In the genomic region with DNA sequence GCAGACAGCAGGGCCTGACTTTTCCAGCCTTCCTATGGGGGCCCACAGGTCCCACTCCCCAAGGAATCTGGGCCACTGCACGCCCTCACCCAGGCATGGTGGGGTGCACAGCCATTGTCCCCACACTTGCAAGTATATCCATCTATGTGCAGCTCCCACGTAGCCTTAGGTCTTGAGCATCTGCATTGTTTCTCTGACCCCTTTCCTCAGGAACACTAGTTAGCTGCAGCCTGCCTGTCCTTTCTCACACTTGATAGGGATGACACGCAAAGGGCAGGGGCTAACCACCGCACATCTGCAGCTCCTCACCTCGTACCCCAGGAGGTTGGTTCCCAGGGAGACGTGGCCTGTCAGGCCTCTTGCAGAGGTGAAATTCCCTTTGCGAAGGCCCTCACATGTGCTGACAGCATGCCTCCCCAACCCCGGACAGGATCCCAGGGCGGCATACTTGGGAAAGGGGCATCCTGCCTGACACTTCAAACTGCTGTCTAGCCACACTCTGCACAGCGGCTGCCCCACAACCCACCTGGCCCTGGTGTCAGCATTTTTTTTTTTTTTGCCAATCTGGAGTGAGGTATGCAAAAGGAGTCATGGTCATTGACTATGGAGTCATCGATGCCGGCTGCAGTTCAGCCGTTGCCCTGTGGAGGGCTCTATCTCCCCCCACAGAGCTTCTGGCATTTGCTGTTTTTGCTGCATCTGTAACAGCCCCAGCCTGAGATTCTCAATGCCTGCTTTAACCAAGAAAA, we compare ENCODE assay signal across 8 cellular contexts. TPM values are rescaled to one million over a fixed set of nuclear protein-coding genes. Genes with fewer than 3 reads are reported as not detected.
A peak's percentile ranks its signal among the peaks of the same experiment; 100 is the strongest.
DNase-seq lines count a peak whose midpoint lies in the region; ATAC-seq, FAIRE-seq and TF ChIP-seq lines count a peak whose summit lies in the region.

No MANE protein-coding gene starts in this region.

- peaks cover 13% of the 10 kb centered on the region for H3K27me3 Mint-ChIP-seq in WTC11 (ENCODE audit: low read depth)

- TF ChIP-seq POLR2A in GM12892 (IDR thresholded peaks at IDR 0.05; ENCODE audit: low read depth, low read length) (peak; percentile 42; the same call in 1 of the 2 replicates), endothelial cell of umbilical vein (IDR thresholded peaks at IDR 0.05; ENCODE audit: low read depth, low read length) (no peak)

- peaks cover 10% of the 10 kb centered on the region; the same call in 1 of the 2 replicates for H3K27me3 ChIP-seq in MG63
- peaks cover 0 to 7% of the 10 kb centered on the region in 2 experiments for H3K27me3 ChIP-seq in endothelial cell of umbilical vein (ENCODE audit: control insufficient read depth in 2 of 2, insufficient read depth in 2 of 2, low read length in 2 of 2)

- no peak for FAIRE-seq in GM12892 (lab: Jason Lieb, UNC)
- peak; percentile 79 for FAIRE-seq in endothelial cell of umbilical vein (lab: Jason Lieb, UNC)
- FAIRE-seq in urothelium cell line (lab: Jason Lieb, UNC): no peak

- TF ChIP-seq CTCF in WTC11 (IDR thresholded peaks at IDR 0.05): peak; percentile 68
- TF ChIP-seq CTCF in endothelial cell of umbilical vein (IDR thresholded peaks at IDR 0.05; ENCODE audit: extremely low read depth in 1 of 2, insufficient read depth in 1 of 2, low read depth in 1 of 2, low read length in 2 of 2): peak; percentile 61 to 81

- peak overlapping the region; percentile 83 for H3K27ac Mint-ChIP-seq in WTC11

- no peaks in the 10 kb centered on the region for H3K9me1 ChIP-seq in endothelial cell of umbilical vein (replicated peaks; ENCODE audit: control insufficient read depth, extremely low read depth, insufficient read depth, low read length)

- CTCF ChIA-PET in WTC11 (lab: Charles Lee): interaction anchor here (0.5 to 1.8 kb wide), 22 partner anchors 8 to 401 kb away, joined by 3 to 20 read pairs (median 3); a partner anchor contains a TSS
- CTCF ChIA-PET in endothelial cell of umbilical vein (lab: Charles Lee): interaction anchor here (0.7 to 2.2 kb wide), 7 partner anchors 9 to 224 kb away, joined by 3 to 13 read pairs (median 4); a partner anchor contains a TSS

- POLR2A ChIA-PET in WTC11 (lab: Charles Lee) (interaction anchor here (0.5 to 0.6 kb wide), 2 partner anchors 1091 to 1828 kb away, joined by 3 to 5 read pairs; no protein-coding TSS in a partner anchor), endothelial cell of umbilical vein (lab: Charles Lee) (interaction anchor here (0.7 kb wide), 1 partner anchor 357 kb away, joined by 4 read pairs; no protein-coding TSS in a partner anchor)

- H3K4me3 ChIP-seq in MG63 (no peak overlapping the region), endothelial cell of umbilical vein (replicated peaks in 1 of 3; ENCODE audit: insufficient read depth in 1 of 3, low read depth in 1 of 3, low read length in 3 of 3) (no peak overlapping the region)

- BruUV-seq in endothelial cell of umbilical vein (replicated peaks; lab: Mats Ljungman, UMichigan): no TSS peak

- H2AFZ ChIP-seq in endothelial cell of umbilical vein (ENCODE audit: low read depth, low read length): no peak overlapping the region

- H3K36me3 Mint-ChIP-seq in WTC11: peaks cover 7% of the 10 kb centered on the region; the same call in 1 of the 2 replicates

- H3K9me3 ChIP-seq in MG63: peaks cover 6% of the 10 kb centered on the region
- no peaks in the 10 kb centered on the region for H3K9me3 ChIP-seq in endothelial cell of umbilical vein (replicated peaks; ENCODE audit: control insufficient read depth, insufficient read depth, low read length)

- peak overlapping the region; percentile 90 for H3K4me3 Mint-ChIP-seq in WTC11

- H3K36me3 ChIP-seq in MG63 (peaks cover 35% of the 10 kb centered on the region), endothelial cell of umbilical vein (ENCODE audit: control insufficient read depth in 2 of 2, extremely low read depth in 1 of 2, insufficient read depth in 2 of 2, low read length in 2 of 2) (peaks cover 0 to 21% of the 10 kb centered on the region in 2 experiments)

- no peaks in the 10 kb centered on the region for H4K20me1 ChIP-seq in endothelial cell of umbilical vein (replicated peaks; ENCODE audit: control insufficient read depth, extremely low read depth, insufficient read depth, low read length)

- H3K4me1 Mint-ChIP-seq in WTC11: peaks cover 34% of the 10 kb centered on the region

- no peak overlapping the region for H3K4me2 ChIP-seq in endothelial cell of umbilical vein (ENCODE audit: insufficient read depth, low read length)

- H3K27ac ChIP-seq in endothelial cell of umbilical vein (ENCODE audit: insufficient read depth, low read depth, low read length): no peak overlapping the region

- dilution Hi-C loops in endothelial cell of umbilical vein (cut with MboI; ENCODE audit: extremely low pct_ligation_motif_present, low sequenced_read_pairs): no loop called here

- H3K79me2 ChIP-seq in endothelial cell of umbilical vein (ENCODE audit: control insufficient read depth, insufficient read depth, low read length): peaks cover 17% of the 10 kb centered on the region

- no peak overlapping the region for H3K9ac ChIP-seq in endothelial cell of umbilical vein (replicated peaks; ENCODE audit: extremely low read depth, insufficient read depth, low read length)

- DNase-seq in AML-193 (lab: John Stamatoyannopoulos, UW) (peak; percentile 24 to 46), GM12892 (ENCODE audit: insufficient read length) (no peak), MG63 (peak; percentile 64), WTC11 (ENCODE audit: low spot score) (peak; percentile 74), endothelial cell of umbilical vein (ENCODE audit: low read depth, low spot score) (peak; percentile 47), middle frontal gyrus (ENCODE audit: extremely low spot score, low spot score) (peak; percentile 30), urothelium cell line (ENCODE audit: low spot score) (peak; percentile 62)

- peak; percentile 27 for ATAC-seq in WTC11
- ATAC-seq in GM21528 (IDR thresholded peaks at IDR 0.05; ENCODE audit: low FRiP score, unreplicated experiment): no peak

- intact Hi-C loops in endothelial cell of umbilical vein (cut with micrococcal nuclease): loop anchor here (1.0 to 10.0 kb wide), 4 partner anchors 167 to 355 kb away; a partner anchor contains a TSS

- H3K9me3 Mint-ChIP-seq in WTC11: 0 out of 2 replicates have a peak, but pooled peaks cover 3% of the 10 kb centered on the region

- peaks cover 8% of the 10 kb centered on the region for H3K4me1 ChIP-seq in endothelial cell of umbilical vein (ENCODE audit: control insufficient read depth, extremely low read depth, insufficient read depth, low read length)

TF ChIP-seq in endothelial cell of umbilical vein, 7 proteins besides CTCF, POLR2A, EP300 and RAD21:
- no peak for TF ChIP-seq POLR2AphosphoS5 (IDR thresholded peaks at IDR 0.05; ENCODE audit: insufficient read depth, low read depth, low read length)
- no peak for TF ChIP-seq FOS (IDR thresholded peaks at IDR 0.05; ENCODE audit: borderline replicate concordance, insufficient read depth, low read length)
- no peak for TF ChIP-seq EZH2 (IDR thresholded peaks at IDR 0.05; ENCODE audit: borderline replicate concordance, low read depth, low read length, severe bottlenecking)
- TF ChIP-seq MYC (IDR thresholded peaks at IDR 0.05; ENCODE audit: low read depth, low read length): no peak
- no peak for TF ChIP-seq GATA2 (IDR thresholded peaks at IDR 0.05; ENCODE audit: insufficient read depth, insufficient read length, low read depth, low read length)
- TF ChIP-seq, protein P1, sequence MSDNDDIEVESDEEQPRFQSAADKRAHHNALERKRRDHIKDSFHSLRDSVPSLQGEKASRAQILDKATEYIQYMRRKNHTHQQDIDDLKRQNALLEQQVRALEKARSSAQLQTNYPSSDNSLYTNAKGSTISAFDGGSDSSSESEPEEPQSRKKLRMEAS (IDR thresholded peaks at IDR 0.05; ENCODE audit: insufficient read depth, insufficient read length): no peak
- no peak for TF ChIP-seq JUN (IDR thresholded peaks at IDR 0.05; ENCODE audit: borderline replicate concordance, insufficient read depth, insufficient read length, low read depth)

RNA-seq across cellular contexts. Expression of a gene that starts 5.0 kb away (rescaled TPM):
- 8.5 TPM for polyA plus RNA-seq in GM12892 (2012; ENCODE audit: missing spikeins)
- 40.2 and 63.4 TPM in 2 replicates for total RNA-seq in MG63 (2014; rRNA removed; shearing (Covaris generic); ENCODE audit: low replicate concordance)
- total RNA-seq in WTC11 (2021): 12.8 to 13.7 TPM (median 13.6 TPM) in 3 replicates
- total RNA-seq in endothelial cell of umbilical vein: 15.2 and 17.3 TPM in 2 replicates
- polyA plus RNA-seq in endothelial cell of umbilical vein: 31.2 and 39.3 TPM in 2 replicates
- polyA plus RNA-seq in endothelial cell of umbilical vein (2011; cell fraction: cytosol; rRNA removed): 17.6 and 20.1 TPM in 2 replicates
- 21.1 and 25.2 TPM in 2 replicates for polyA plus RNA-seq in endothelial cell of umbilical vein (2011; cell fraction: nucleus; rRNA removed)
- 10.9 and 13.1 TPM in 2 replicates for polyA plus RNA-seq in endothelial cell of umbilical vein (2012)
- polyA minus RNA-seq in endothelial cell of umbilical vein: 42.2 and 46.1 TPM in 2 replicates
- polyA minus RNA-seq in endothelial cell of umbilical vein (2011; cell fraction: cytosol; rRNA and poly(A)+ RNA removed): 20.7 TPM
- 29.0 and 35.4 TPM in 2 replicates for polyA minus RNA-seq in endothelial cell of umbilical vein (2011; cell fraction: nucleus; rRNA and poly(A)+ RNA removed)

RNA-seq across cellular contexts. Expression of a gene that starts 5.2 kb away (rescaled TPM):
- 22.3 TPM for polyA plus RNA-seq in GM12892 (2012; ENCODE audit: missing spikeins)
- total RNA-seq in MG63 (2014; rRNA removed; shearing (Covaris generic); ENCODE audit: low replicate concordance): 55.5 and 59.8 TPM in 2 replicates
- total RNA-seq in WTC11 (2021) (43.8 to 50.8 TPM (median 47.2 TPM) in 3 replicates), endothelial cell of umbilical vein (24.0 and 25.3 TPM in 2 replicates)
- polyA plus RNA-seq in endothelial cell of umbilical vein: 26.5 and 32.7 TPM in 2 replicates
- polyA plus RNA-seq in endothelial cell of umbilical vein (2011; cell fraction: cytosol; rRNA removed): 30.5 and 33.1 TPM in 2 replicates
- polyA plus RNA-seq in endothelial cell of umbilical vein (2011; cell fraction: nucleus; rRNA removed): 23.6 and 25.3 TPM in 2 replicates
- 20.3 and 25.5 TPM in 2 replicates for polyA plus RNA-seq in endothelial cell of umbilical vein (2012)
- 20.4 and 24.8 TPM in 2 replicates for polyA minus RNA-seq in endothelial cell of umbilical vein
- polyA minus RNA-seq in endothelial cell of umbilical vein (2011; cell fraction: cytosol; rRNA and poly(A)+ RNA removed): 18.2 TPM
- 18.4 and 18.7 TPM in 2 replicates for polyA minus RNA-seq in endothelial cell of umbilical vein (2011; cell fraction: nucleus; rRNA and poly(A)+ RNA removed)
